18 cellular contexts compared by ENCODE assay signal in the genomic region with DNA sequence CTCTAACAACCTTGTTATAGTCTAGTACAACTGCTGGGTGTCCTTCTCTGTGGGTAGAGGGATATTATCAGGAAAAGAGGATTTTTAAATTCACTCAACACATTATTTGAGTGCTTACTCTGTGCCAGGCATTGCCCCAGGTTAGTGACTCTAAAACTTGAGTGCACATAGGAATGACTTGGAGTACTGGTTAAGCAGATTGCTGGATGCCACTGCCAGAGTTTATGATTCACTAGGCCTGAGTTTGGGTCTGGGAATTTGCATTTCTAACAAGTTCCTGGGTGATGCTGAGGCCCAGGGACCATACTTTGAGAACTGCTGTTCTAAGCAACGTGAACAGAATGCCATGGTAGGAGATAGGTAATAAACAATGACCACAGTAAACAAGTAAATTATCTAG.
DNase-seq lines count a peak whose midpoint lies in the region; ATAC-seq and TF ChIP-seq lines count a peak whose summit lies in the region.
"Had no signal": no experiment of that assay in that cellular context is flagged by ENCODE, and none has a peak within 500 bp of the region (broad histone marks: within the 10 kb centered on the region; RNA-seq: fewer than 3 reads in every experiment).

No MANE protein-coding gene starts in this region.

- H3K4me1 ChIP-seq in GM23248 (ENCODE audit: insufficient read depth) (no peaks in the 10 kb centered on the region), upper lobe of left lung (no peaks in the 10 kb centered on the region), ascending aorta (no peaks in the 10 kb centered on the region)

- in situ Hi-C loops in GM23248 (cut with MboI) = loop anchor here (25.0 kb wide), 2 partner anchors 726 to 1801 kb away; no protein-coding TSS in a partner anchor
- in situ Hi-C loops in astrocyte of the spinal cord (cut with HindIII; ENCODE audit: low sequenced_read_pairs) = no loop called here

- WGBS in GM23248 (ENCODE audit: low coverage in 1 of 2, low lambda C conversion rate in 2 of 2, missing lambda C conversion rate in 2 of 2), 2 experiments = 66 to 78% methylated on average over 1 of the region's 1 CpG
- WGBS in upper lobe of left lung, 2 donors = 79 to 83% methylated on average over 1 of the region's 1 CpG

- no peak overlapping the region for H3K4me2 ChIP-seq in GM23248 (ENCODE audit: unreplicated experiment)

- H4K20me1 ChIP-seq in GM23248 (ENCODE audit: insufficient read depth) = no peaks in the 10 kb centered on the region

- H3K36me3 ChIP-seq in GM23248 (ENCODE audit: low read depth) (no peaks in the 10 kb centered on the region), upper lobe of left lung (no peaks in the 10 kb centered on the region), ascending aorta (no peaks in the 10 kb centered on the region)

- no peaks in the 10 kb centered on the region for H3K9me2 ChIP-seq in GM23248 (ENCODE audit: insufficient read depth)

- no peak for TF ChIP-seq EP300 in upper lobe of left lung (IDR thresholded peaks at IDR 0.05)

- H3K27ac ChIP-seq in GM23248 (no peak overlapping the region), upper lobe of left lung (no peak overlapping the region), ascending aorta (no peak overlapping the region)

- no peak for ATAC-seq in upper lobe of left lung (ENCODE audit: low FRiP score in 2 of 2)
- ATAC-seq in HG02840 (IDR thresholded peaks at IDR 0.05; ENCODE audit: low FRiP score, unreplicated experiment) = no peak

- H3K9ac ChIP-seq in GM23248 = no peak overlapping the region

- H3K79me2 ChIP-seq in GM23248 (ENCODE audit: insufficient read depth) = no peaks in the 10 kb centered on the region

- H2AFZ ChIP-seq in GM23248 = no peak overlapping the region

- H3K27me3 ChIP-seq in GM23248 (replicated peaks; ENCODE audit: insufficient read depth) (no peaks in the 10 kb centered on the region), upper lobe of left lung (no peaks in the 10 kb centered on the region), ascending aorta (no peaks in the 10 kb centered on the region)

- H3K9me3 ChIP-seq in GM23248 (ENCODE audit: low read depth) (no peaks in the 10 kb centered on the region), upper lobe of left lung (no peaks in the 10 kb centered on the region), ascending aorta (no peaks in the 10 kb centered on the region)

- TF ChIP-seq POLR2A in upper lobe of left lung (IDR thresholded peaks at IDR 0.05) = no peak

- H3K4me3 ChIP-seq in GM23248 (no peak overlapping the region), astrocyte of the spinal cord (ENCODE audit: low read depth, low read length) (no peak overlapping the region), fibroblast of the aortic adventitia (ENCODE audit: low read depth, low read length) (no peak overlapping the region), upper lobe of left lung (no peak overlapping the region), ascending aorta (no peak overlapping the region)

- peaks cover 5% of the 10 kb centered on the region; the same call in 1 of the 2 replicates for H3F3A ChIP-seq in GM23248 (ENCODE audit: insufficient read depth)

- DNase-seq in GM23248 = peak; percentile 47
- peak; percentile 19 for DNase-seq in astrocyte of the spinal cord (ENCODE audit: low read depth, low spot score)
- DNase-seq in fibroblast of the aortic adventitia (ENCODE audit: low read depth) = peak; percentile 17
- no peak for DNase-seq in upper lobe of left lung
- DNase-seq in activated CD4-positive, alpha-beta T cell treated with anti-CD3 and anti-CD28 coated beads for 1 hour = no peak
- DNase-seq in ascending aorta (ENCODE audit: low spot score in 2 of 2) = no peak
- DNase-seq: ACHN; C1 segment of cervical spinal cord; Calu3; CD4-positive, alpha-beta T cell; DMS 273 treated with DMSO at 0.1 percent for 48 hours; DMS79; EL; HCEC 1CT; HFFc6; IMR-90; KBM-7 had no signal

- no peak for TF ChIP-seq CTCF in astrocyte of the spinal cord (IDR thresholded peaks at IDR 0.05; ENCODE audit: low read depth, low read length)
- TF ChIP-seq CTCF in fibroblast of the aortic adventitia (IDR thresholded peaks at IDR 0.05; ENCODE audit: insufficient read depth, low read length) = no peak
- TF ChIP-seq CTCF in upper lobe of left lung (IDR thresholded peaks at IDR 0.05) = no peak
- no peak for TF ChIP-seq CTCF in ascending aorta (IDR thresholded peaks at IDR 0.05)

- intact Hi-C loops in ascending aorta (cut with DNase I) = no loop called here

Comparison
In these comparisons a context has a peak if more than half of its experiments do, and no peak if none do; other contexts are left out.
1. DNase-seq: peak in GM23248 (single experiment), astrocyte of the spinal cord (single experiment) and fibroblast of the aortic adventitia (single experiment); none in upper lobe of left lung (0 of 2), activated CD4-positive, alpha-beta T cell treated with anti-CD3 and anti-CD28 coated beads for 1 hour (single experiment) and ascending aorta (0 of 2).